8 cellular contexts compared by ENCODE assay signal in genomic region chr15:90716976-90717821, GRCh38. TPM values are rescaled to one million over a fixed set of nuclear protein-coding genes. Genes with fewer than 3 reads are reported as not detected.
DNase-seq lines count a peak whose midpoint lies in the region; ATAC-seq, FAIRE-seq and TF ChIP-seq lines count a peak whose summit lies in the region.

TSS of gene BLM (plus strand) at chr15:90717346. CDS start at chr15:90747393, 30,047 bp downstream.

- H3K4me3 ChIP-seq in Loucy (ENCODE audit: low read length, poor library complexity, severe bottlenecking) (peak within 1 kb of the TSS; percentile 89), fibroblast of pulmonary artery (replicated peaks; ENCODE audit: low read depth, low read length) (peak within 1 kb of the TSS; percentile 92)

- peaks cover 28% of the 10 kb centered on the region for H4K20me1 ChIP-seq in Loucy (ENCODE audit: insufficient read depth, low read length, poor library complexity, severe bottlenecking)

- H3K4me1 ChIP-seq in ES-I3 (ENCODE audit: insufficient read depth, low read length): no peaks in the 10 kb centered on the region
- peaks cover 31% of the 10 kb centered on the region for H3K4me1 ChIP-seq in Loucy (ENCODE audit: insufficient read depth, low read length, poor library complexity, severe bottlenecking)

- no peak for TF ChIP-seq CTCF in Loucy (conservative IDR thresholded peaks at IDR 0.05; ENCODE audit: low read length)
- peak; percentile 12 for TF ChIP-seq CTCF in fibroblast of pulmonary artery (IDR thresholded peaks at IDR 0.05; ENCODE audit: low read length, missing control alignments)

- no peaks in the 10 kb centered on the region for H3K9me3 Mint-ChIP-seq in natural killer cell treated with Interleukin-12 subunit alpha and Interleukin-12 subunit beta and Interleukin-15 and Interleukin-18, amount 100 ng/mL, for 72 hours

- no peaks in the 10 kb centered on the region for H3K27me3 Mint-ChIP-seq in natural killer cell treated with Interleukin-12 subunit alpha and Interleukin-12 subunit beta and Interleukin-15 and Interleukin-18, amount 100 ng/mL, for 72 hours

- peak; percentile 58 for FAIRE-seq in H54 (lab: Jason Lieb, UNC)

- H3K9me2 ChIP-seq in Loucy (replicated peaks; ENCODE audit: low read depth, low read length): no peaks in the 10 kb centered on the region

- peak; percentile 64 for TF ChIP-seq POLR2A in H54 (IDR thresholded peaks at IDR 0.05; ENCODE audit: low read depth, low read length)
- peak; percentile 85 for TF ChIP-seq POLR2A in Raji (IDR thresholded peaks at IDR 0.05; ENCODE audit: insufficient read depth, low read depth, low read length)

- peak within 1 kb of the TSS; percentile 100 for H3K4me2 ChIP-seq in Loucy (ENCODE audit: low read depth, low read length, poor library complexity, severe bottlenecking)

- H3F3A ChIP-seq in Loucy (ENCODE audit: low read depth): 0 out of 2 replicates have a peak, but pooled peaks cover 2% of the 10 kb centered on the region

- peaks cover 12% of the 10 kb centered on the region for H3K36me3 Mint-ChIP-seq in natural killer cell treated with Interleukin-12 subunit alpha and Interleukin-12 subunit beta and Interleukin-15 and Interleukin-18, amount 100 ng/mL, for 72 hours

- H3K27ac Mint-ChIP-seq in natural killer cell treated with Interleukin-12 subunit alpha and Interleukin-12 subunit beta and Interleukin-15 and Interleukin-18, amount 100 ng/mL, for 72 hours: peak within 1 kb of the TSS; percentile 92 to 95

- DNase-seq in H54 (ENCODE audit: insufficient read length, low spot score) (peak; percentile 83), fibroblast of pulmonary artery (ENCODE audit: low read depth) (peak; percentile 98)
- peak; percentile 91 for DNase-seq in activated T-helper 9 cell treated with anti-CD3 and anti-CD28 coated beads, Interleukin-2, amount 50 U/mL, for 16 hours (ENCODE audit: low read depth)
- peak; percentile 97 for DNase-seq in natural killer cell treated with Interleukin-12 subunit alpha and Interleukin-12 subunit beta and Interleukin-15 and Interleukin-18, amount 100 ng/mL, for 72 hours (ENCODE audit: low spot score)
- DNase-seq in stimulated activated naive CD8-positive, alpha-beta T cell treated with anti-CD3 and anti-CD28 coated beads, Interleukin-15, Interleukin-2, amounts not matched to agents 100 U/mL and 50 U/mL, for 24 hours: peak; percentile 92

- peak within 1 kb of the TSS; percentile 93 for H3K9ac ChIP-seq in ES-I3 (ENCODE audit: low read depth, low read length)
- H3K9ac ChIP-seq in Loucy (ENCODE audit: low read depth, low read length, poor library complexity, severe bottlenecking): peak within 1 kb of the TSS; percentile 99

- H2AFZ ChIP-seq in Loucy (ENCODE audit: low read length): peak within 1 kb of the TSS; percentile 92

- peak within 1 kb of the TSS; percentile 98 for H3K4me3 Mint-ChIP-seq in natural killer cell treated with Interleukin-12 subunit alpha and Interleukin-12 subunit beta and Interleukin-15 and Interleukin-18, amount 100 ng/mL, for 72 hours

- H3K4me1 Mint-ChIP-seq in natural killer cell treated with Interleukin-12 subunit alpha and Interleukin-12 subunit beta and Interleukin-15 and Interleukin-18, amount 100 ng/mL, for 72 hours (ENCODE audit: low read depth in 2 of 2): peaks cover 27 to 31% of the 10 kb centered on the region in 2 donors

- ATAC-seq in natural killer cell treated with Interleukin-12 subunit alpha and Interleukin-12 subunit beta and Interleukin-15 and Interleukin-18, amount 100 ng/mL, for 72 hours: peak; percentile 100
- peak; percentile 100 for ATAC-seq in stimulated activated naive CD8-positive, alpha-beta T cell treated with anti-CD3 and anti-CD28 coated beads, Interleukin-15, Interleukin-2, amounts not matched to agents 100 U/mL and 50 U/mL, for 24 hours

- peaks cover 59% of the 10 kb centered on the region for H3K79me2 ChIP-seq in Loucy (ENCODE audit: insufficient read depth, low read length)

- H3K9me3 ChIP-seq in ES-I3 (ENCODE audit: control insufficient read depth, insufficient read depth, low read length): no peaks in the 10 kb centered on the region
- H3K9me3 ChIP-seq in Loucy (ENCODE audit: insufficient read depth, low read depth, low read length): no peaks in the 10 kb centered on the region

- no peaks in the 10 kb centered on the region for H3K36me3 ChIP-seq in ES-I3 (ENCODE audit: insufficient read depth, low read length)
- H3K36me3 ChIP-seq in Loucy (ENCODE audit: insufficient read depth, low read length): no peaks in the 10 kb centered on the region

- no peaks in the 10 kb centered on the region for H3K27me3 ChIP-seq in Loucy (ENCODE audit: insufficient read depth, low read length, poor library complexity, severe bottlenecking)

RNA-seq across cellular contexts. Expression of gene BLM, which starts in this region (rescaled TPM):
- total RNA-seq in natural killer cell treated with Interleukin-12 subunit alpha and Interleukin-12 subunit beta and Interleukin-15 and Interleukin-18, amount 100 ng/mL, for 72 hours: 10 to 100 TPM; 49.6 to 58.7 TPM

Comparison
In these comparisons a context has a peak if more than half of its experiments do, and no peak if none do; other contexts are left out.
1. Peak in every context shown above with its lines: DNase-seq, ATAC-seq and H3K4me3 ChIP-seq.